Comparison of ENCODE assay signal across 12 cellular contexts in the genomic region with DNA sequence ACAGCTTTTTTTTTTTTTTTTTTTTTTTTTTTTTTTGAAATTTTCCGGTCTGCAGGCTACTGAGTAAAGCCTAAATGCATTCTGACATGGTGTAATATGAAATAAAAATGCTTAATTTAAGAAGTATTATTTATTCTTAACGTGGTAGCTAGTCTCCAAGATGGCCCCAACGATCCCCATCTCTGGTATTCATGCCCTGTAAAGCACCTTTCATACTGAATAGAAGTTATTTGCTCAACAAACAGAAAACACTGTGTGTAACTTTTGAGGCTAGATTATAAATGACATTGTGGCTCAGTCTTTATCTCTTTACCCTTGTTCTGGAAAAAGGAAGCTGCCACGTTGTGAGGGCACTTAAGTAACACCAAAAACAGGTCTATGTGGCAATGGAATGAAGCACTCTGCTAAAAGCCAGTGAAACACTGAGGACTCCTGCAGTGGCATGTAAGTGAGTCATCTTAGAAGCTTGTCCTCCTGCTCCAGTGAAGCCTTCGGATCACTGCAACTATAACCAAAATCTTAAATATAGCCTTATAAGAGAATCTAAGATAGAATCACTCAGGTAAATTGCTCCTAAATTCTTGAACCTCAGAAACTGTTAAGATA.
A peak's percentile ranks its signal among the peaks of the same experiment; 100 is the strongest.
DNase-seq lines count a peak whose midpoint lies in the region; ATAC-seq and TF ChIP-seq lines count a peak whose summit lies in the region.
"Had no signal": no experiment of that assay in that cellular context is flagged by ENCODE, and none has a peak within 500 bp of the region (broad histone marks: within the 10 kb centered on the region; RNA-seq: fewer than 3 reads in every experiment).

No MANE protein-coding gene starts in this region.

- no peak for TF ChIP-seq POLR2A in NB4 (IDR thresholded peaks at IDR 0.05; ENCODE audit: extremely low read depth, insufficient read length)

- DNase-seq in EL (peak; percentile 79), NB4 (ENCODE audit: low read depth) (peak; percentile 88), mammary epithelial cell (peak; percentile 75), mesendoderm (peak; percentile 91), DMS 273 treated with DMSO at 0.1 percent for 48 hours (lab: John Stamatoyannopoulos, UW) (no peak), Karpas-422 (no peak), C1 segment of cervical spinal cord (lab: John Stamatoyannopoulos, UW) (no peak)
- DNase-seq in activated T-cell treated with anti-CD3 and anti-CD28 coated beads, Interleukin-2, amount 50 U/mL, for 4 hours: no peak
- DNase-seq: activated CD4-positive, alpha-beta T cell treated with anti-CD3 and anti-CD28 coated beads, Interleukin-2, amount 50 U/mL, for 48 hours; left ventricle myocardium superior had no signal

- H3K4me1 ChIP-seq in mammary epithelial cell (ENCODE audit: insufficient read depth, low read length): peaks cover 6% of the 10 kb centered on the region
- H3K4me1 ChIP-seq in mesendoderm (ENCODE audit: control insufficient read depth, low read depth, low read length): no peaks in the 10 kb centered on the region
- no peaks in the 10 kb centered on the region for H3K4me1 ChIP-seq in Karpas-422 (ENCODE audit: low read length)

- no peaks in the 10 kb centered on the region for H3K27me3 Mint-ChIP-seq in activated T-cell treated with anti-CD3 and anti-CD28 coated beads, Interleukin-2, amount 50 U/mL, for 4 hours (ENCODE audit: low read depth)
- H3K27me3 Mint-ChIP-seq: central memory CD8-positive, alpha-beta T cell had no signal

- H3K4me2 ChIP-seq in mammary epithelial cell (ENCODE audit: insufficient read depth, low read depth, low read length): peak overlapping the region; percentile 47
- no peak overlapping the region for H3K4me2 ChIP-seq in mesendoderm (ENCODE audit: low read length)
- no peak overlapping the region for H3K4me2 ChIP-seq in Karpas-422 (ENCODE audit: low read depth, low read length, poor library complexity, severe bottlenecking)

- H3K4me3 Mint-ChIP-seq in activated T-cell treated with anti-CD3 and anti-CD28 coated beads, Interleukin-2, amount 50 U/mL, for 4 hours: no peak overlapping the region
- H3K4me3 Mint-ChIP-seq: central memory CD8-positive, alpha-beta T cell had no signal

- H2AK5ac ChIP-seq in mesendoderm (ENCODE audit: low read length): no peak overlapping the region

- H2BK5ac ChIP-seq in mesendoderm (ENCODE audit: low read length): no peak overlapping the region

- H3K27ac ChIP-seq in mammary epithelial cell (ENCODE audit: insufficient read depth, low read depth, low read length) (peak overlapping the region; percentile 15), mesendoderm (ENCODE audit: low read depth, low read length) (no peak overlapping the region), Karpas-422 (ENCODE audit: low read length) (no peak overlapping the region)
- H3K27ac ChIP-seq: thoracic aorta had no signal

- H3K4me1 Mint-ChIP-seq in activated T-cell treated with anti-CD3 and anti-CD28 coated beads, Interleukin-2, amount 50 U/mL, for 4 hours (ENCODE audit: low read depth): no peaks in the 10 kb centered on the region
- H3K4me1 Mint-ChIP-seq: central memory CD8-positive, alpha-beta T cell had no signal

- BruUV-seq in mammary epithelial cell (replicated peaks; lab: Mats Ljungman, UMichigan): no TSS peak

- CTCF ChIA-PET in mammary epithelial cell (lab: Charles Lee; ENCODE audit: low non-redundant PET): interaction anchor here (0.5 to 0.6 kb wide), 2 partner anchors 612 to 900 kb away, joined by 6 to 7 read pairs; no protein-coding TSS in a partner anchor

- H3K27me3 ChIP-seq in mammary epithelial cell (ENCODE audit: insufficient read depth, low read length) (no peaks in the 10 kb centered on the region), mesendoderm (ENCODE audit: insufficient read depth, low read length, poor library complexity) (no peaks in the 10 kb centered on the region), Karpas-422 (ENCODE audit: low read length) (no peaks in the 10 kb centered on the region)

- H3K79me1 ChIP-seq in mesendoderm (ENCODE audit: low read length): no peaks in the 10 kb centered on the region

- no peak overlapping the region for H3K4ac ChIP-seq in mesendoderm (ENCODE audit: low read depth, low read length)

- H3K9me3 ChIP-seq in mammary epithelial cell (replicated peaks; ENCODE audit: insufficient read depth, low read length): peaks cover 3% of the 10 kb centered on the region
- no peaks in the 10 kb centered on the region for H3K9me3 ChIP-seq in Karpas-422 (ENCODE audit: low read length)

- TF ChIP-seq CTCF in NB4 (IDR thresholded peaks at IDR 0.05; ENCODE audit: low read depth, low read length) (no peak), mammary epithelial cell (conservative IDR thresholded peaks at IDR 0.05 in 1 of 2, IDR thresholded peaks at IDR 0.05 in 1 of 2; ENCODE audit: extremely low read depth in 1 of 2, insufficient read depth in 1 of 2, low read depth in 1 of 2, low read length in 2 of 2) (no peak)

- dilution Hi-C loops in mammary epithelial cell (cut with HindIII; ENCODE audit: low sequenced_read_pairs): no loop called here

- no peak overlapping the region for H2BK15ac ChIP-seq in mesendoderm (replicated peaks; ENCODE audit: low read depth)

- H2AFZ ChIP-seq in mammary epithelial cell (ENCODE audit: low read depth, low read length) (peak overlapping the region; percentile 72), Karpas-422 (ENCODE audit: low read length) (no peak overlapping the region)

- peaks cover 3% of the 10 kb centered on the region for H3K9me3 Mint-ChIP-seq in activated T-cell treated with anti-CD3 and anti-CD28 coated beads, Interleukin-2, amount 50 U/mL, for 4 hours

- H4K8ac ChIP-seq in mesendoderm (ENCODE audit: low read depth, low read length): no peak overlapping the region

- H2BK120ac ChIP-seq in mesendoderm (ENCODE audit: low read depth, low read length): no peak overlapping the region

- H3K36me3 Mint-ChIP-seq in activated T-cell treated with anti-CD3 and anti-CD28 coated beads, Interleukin-2, amount 50 U/mL, for 4 hours (ENCODE audit: insufficient read depth): no peaks in the 10 kb centered on the region

- no peaks in the 10 kb centered on the region for H3K79me2 ChIP-seq in mammary epithelial cell (ENCODE audit: insufficient read depth, low read length)
- H3K79me2 ChIP-seq in mesendoderm (ENCODE audit: control insufficient read depth, insufficient read depth, low read length): no peaks in the 10 kb centered on the region
- H3K79me2 ChIP-seq in Karpas-422 (ENCODE audit: low read length): peaks cover 7% of the 10 kb centered on the region; the same call in 1 of the 2 replicates

- intact Hi-C loops in mammary epithelial cell (cut with micrococcal nuclease): no loop called here

- no peak overlapping the region for H3K56ac ChIP-seq in mesendoderm (ENCODE audit: low read length)

- H4K20me1 ChIP-seq in mammary epithelial cell (ENCODE audit: insufficient read depth, low read length) (no peaks in the 10 kb centered on the region), Karpas-422 (ENCODE audit: insufficient read depth, low read depth, low read length) (no peaks in the 10 kb centered on the region)

- H3K23ac ChIP-seq in mesendoderm (ENCODE audit: low read length): no peak overlapping the region

- H3K9ac ChIP-seq in mammary epithelial cell (ENCODE audit: insufficient read depth, low read length) (no peak overlapping the region), mesendoderm (ENCODE audit: low read length) (no peak overlapping the region), Karpas-422 (ENCODE audit: low read length) (no peak overlapping the region)

- no peak for ATAC-seq in activated T-cell treated with anti-CD3 and anti-CD28 coated beads, Interleukin-2, amount 50 U/mL, for 4 hours
- ATAC-seq: left ventricle myocardium superior had no signal

- H4K5ac ChIP-seq in mesendoderm (ENCODE audit: low read length): no peak overlapping the region

- H3K4me3 ChIP-seq in NB4 (ENCODE audit: low read depth, low read length) (no peak overlapping the region), mammary epithelial cell (replicated peaks in 1 of 3; ENCODE audit: insufficient read depth in 1 of 3, low read depth in 2 of 3, low read length in 3 of 3) (no peak overlapping the region), mesendoderm (ENCODE audit: low read length) (no peak overlapping the region), Karpas-422 (ENCODE audit: low read length) (no peak overlapping the region)
- H3K4me3 ChIP-seq: thoracic aorta had no signal

- 62% methylated on average over 5 of the region's 5 CpGs for WGBS in mammary epithelial cell (ENCODE audit: low coverage, missing lambda C conversion rate)
- WGBS in mesendoderm (ENCODE audit: extremely low coverage, insufficient coverage, low lambda C conversion rate): no CpG with 5 or more reads among the region's 5 CpGs

- in situ Hi-C loops in mammary epithelial cell (cut with MboI; ENCODE audit: low sequenced_read_pairs in 2 of 2): no loop called here

- H3K9me2 ChIP-seq in Karpas-422 (replicated peaks; ENCODE audit: insufficient read depth, low read length): no peaks in the 10 kb centered on the region

- H3K36me3 ChIP-seq in mammary epithelial cell (ENCODE audit: insufficient read depth, low read length) (no peaks in the 10 kb centered on the region), mesendoderm (ENCODE audit: control insufficient read depth, insufficient read depth, low read length) (no peaks in the 10 kb centered on the region), Karpas-422 (ENCODE audit: insufficient read depth, low read length) (peaks cover 19% of the 10 kb centered on the region; the same call in 1 of the 2 replicates)
- H3K36me3 ChIP-seq: thoracic aorta had no signal

- H3K18ac ChIP-seq in mesendoderm (ENCODE audit: low read length): no peak overlapping the region

Comparison
In these comparisons a context has a peak if more than half of its experiments do, and no peak if none do; other contexts are left out.
1. DNase-seq: peak in EL (single experiment), NB4 (single experiment), mammary epithelial cell (single experiment) and mesendoderm (single experiment); none in activated T-cell treated with anti-CD3 and anti-CD28 coated beads, Interleukin-2, amount 50 U/mL, for 4 hours (single experiment), DMS 273 treated with DMSO at 0.1 percent for 48 hours (single experiment), Karpas-422 (single experiment) and C1 segment of cervical spinal cord (0 of 14).